ENCODE assay signal across 21 cellular contexts in genomic region chr17:43549496-43549895, GRCh38. TPM values are rescaled to one million over a fixed set of nuclear protein-coding genes. Genes with fewer than 3 reads are reported as not detected.
DNase-seq lines count a peak whose midpoint lies in the region; ATAC-seq and TF ChIP-seq lines count a peak whose summit lies in the region.
"Had no signal": no experiment of that assay in that cellular context is flagged by ENCODE, and none has a peak within 500 bp of the region (broad histone marks: within the 10 kb centered on the region; RNA-seq: fewer than 3 reads in every experiment).

No MANE protein-coding gene starts in this region.

- no peak overlapping the region for H3K23ac ChIP-seq in mesenchymal stem cell (ENCODE audit: low read length in 2 of 2)

- no peak overlapping the region for H3K27ac Mint-ChIP-seq in CD4-positive, alpha-beta T cell
- H3K27ac Mint-ChIP-seq: HFFc6 had no signal

- H2BK5ac ChIP-seq in mesenchymal stem cell (ENCODE audit: low read depth, low read length, poor library complexity, severe bottlenecking): no peak overlapping the region

- no peak for ATAC-seq in CD4-positive, alpha-beta T cell (ENCODE audit: poor library complexity)
- ATAC-seq in GM19351 (IDR thresholded peaks at IDR 0.05; ENCODE audit: unreplicated experiment): no peak
- ATAC-seq in SK-N-SH treated with all-trans-retinoic acid at 6 μM for 48 hours: no peak

- no peak overlapping the region for H3K9ac ChIP-seq in mesenchymal stem cell (ENCODE audit: low read length)
- H3K9ac ChIP-seq: KMS-11 had no signal

- no peaks in the 10 kb centered on the region for H3K9me3 Mint-ChIP-seq in CD4-positive, alpha-beta T cell
- H3K9me3 Mint-ChIP-seq: HFFc6 had no signal

- H3K27me3 Mint-ChIP-seq in CD4-positive, alpha-beta T cell: peaks cover 70% of the 10 kb centered on the region

- H3K27ac ChIP-seq in CD4-positive, alpha-beta T cell (ENCODE audit: low read depth, low read length): no peak overlapping the region
- no peak overlapping the region for H3K27ac ChIP-seq in mesenchymal stem cell (ENCODE audit: low read length, poor library complexity, severe bottlenecking)
- H3K27ac ChIP-seq in brain microvascular endothelial cell: no peak overlapping the region
- H3K27ac ChIP-seq: C4-2B, KMS-11, SJCRH30 had no signal

- no peak overlapping the region for H2BK120ac ChIP-seq in mesenchymal stem cell (ENCODE audit: low read depth, low read length)

- WGBS in mesenchymal stem cell: 89% methylated on average over 5 of the region's 5 CpGs

- no peak overlapping the region for H2BK12ac ChIP-seq in mesenchymal stem cell (ENCODE audit: low read length in 2 of 2)

- no peak for TF ChIP-seq CTCF in CD4-positive, alpha-beta T cell (IDR thresholded peaks at IDR 0.05)
- TF ChIP-seq CTCF in epithelial cell of esophagus (IDR thresholded peaks at IDR 0.05; ENCODE audit: insufficient read depth, low read depth, low read length, missing control alignments) (no peak), brain microvascular endothelial cell (IDR thresholded peaks at IDR 0.05; ENCODE audit: low read depth, low read length, missing control alignments) (no peak)

- H3K27me3 ChIP-seq in CD4-positive, alpha-beta T cell (ENCODE audit: control insufficient read depth, insufficient read depth, low read length): peaks cover 64% of the 10 kb centered on the region
- peaks cover 0 to 9% of the 10 kb centered on the region in 2 experiments for H3K27me3 ChIP-seq in mesenchymal stem cell (ENCODE audit: control insufficient read depth in 1 of 2, insufficient read depth in 1 of 2, low read length in 2 of 2)
- no peaks in the 10 kb centered on the region for H3K27me3 ChIP-seq in brain microvascular endothelial cell (replicated peaks)
- H3K27me3 ChIP-seq: SJCRH30 had no signal

- H3K4me3 ChIP-seq in epithelial cell of esophagus (ENCODE audit: low read length) (no peak overlapping the region), mesenchymal stem cell (ENCODE audit: insufficient read depth in 1 of 2, low read depth in 1 of 2, low read length in 2 of 2) (no peak overlapping the region), brain microvascular endothelial cell (ENCODE audit: low read depth, low read length) (no peak overlapping the region)
- H3K4me3 ChIP-seq: SJCRH30 had no signal

- no peaks in the 10 kb centered on the region for H3K9me3 ChIP-seq in CD4-positive, alpha-beta T cell (ENCODE audit: control insufficient read depth, low read length)
- H3K9me3 ChIP-seq in mesenchymal stem cell (ENCODE audit: control insufficient read depth, low read length): no peaks in the 10 kb centered on the region
- H3K9me3 ChIP-seq: SJCRH30 had no signal

- in situ Hi-C loops in brain microvascular endothelial cell (cut with HindIII; ENCODE audit: low pct_ligation_motif_present, low sequenced_read_pairs): no loop called here

- H3K79me1 ChIP-seq in mesenchymal stem cell (replicated peaks; ENCODE audit: low read length, poor library complexity, severe bottlenecking): no peaks in the 10 kb centered on the region

- no peak overlapping the region for H3K4me2 ChIP-seq in mesenchymal stem cell (ENCODE audit: low read length, poor library complexity, severe bottlenecking)
- H3K4me2 ChIP-seq: KMS-11 had no signal

- no peak overlapping the region for H3K14ac ChIP-seq in mesenchymal stem cell (ENCODE audit: low read length in 2 of 2)

- CTCF ChIA-PET in CD4-positive, alpha-beta T cell (lab: Charles Lee): interaction anchor here (1.5 kb wide), 1 partner anchor 66 kb away, joined by 3 read pairs; the partner anchor contains the start of gene DHX8

- H2AFZ ChIP-seq in mesenchymal stem cell (ENCODE audit: low read depth, low read length): no peak overlapping the region

- H3K18ac ChIP-seq in mesenchymal stem cell (ENCODE audit: low read depth in 1 of 2, low read length in 2 of 2): no peak overlapping the region

- peak overlapping the region; percentile 0 for H3K4me3 Mint-ChIP-seq in CD4-positive, alpha-beta T cell
- H3K4me3 Mint-ChIP-seq: HFFc6 had no signal

- H3K4ac ChIP-seq in mesenchymal stem cell (ENCODE audit: low read depth in 1 of 2, low read length in 2 of 2): no peak overlapping the region

- H3K36me3 ChIP-seq in mesenchymal stem cell (ENCODE audit: control insufficient read depth in 1 of 2, insufficient read depth in 2 of 2, low read depth in 1 of 2, low read length in 2 of 2): no peaks in the 10 kb centered on the region
- H3K36me3 ChIP-seq in brain microvascular endothelial cell (replicated peaks): no peaks in the 10 kb centered on the region
- H3K36me3 ChIP-seq: SJCRH30 had no signal

- H4K8ac ChIP-seq in mesenchymal stem cell (ENCODE audit: low read length): no peak overlapping the region

- intact Hi-C loops in CD4-positive, alpha-beta T cell (cut with DNase I, micrococcal nuclease): no loop called here

- peaks cover 6% of the 10 kb centered on the region for H3K36me3 Mint-ChIP-seq in CD4-positive, alpha-beta T cell (ENCODE audit: low read depth)

- no peak for DNase-seq in CD4-positive, alpha-beta T cell
- DNase-seq in NCI-H526 (lab: John Stamatoyannopoulos, UW) (peak; percentile 89 to 91), epithelial cell of esophagus (ENCODE audit: low read depth) (peak; percentile 79), mesenchymal stem cell (no peak), brain microvascular endothelial cell (no peak)
- no peak for DNase-seq in stimulated activated naive CD4-positive, alpha-beta T cell treated with Interleukin-2 at 50 U/mL for 16 hours (lab: John Stamatoyannopoulos, UW)
- DNase-seq: DMS53, GDM1, HFFc6, IMR-90, NCI-H1694, NCI-H2081, NCI-H2171, NCI-H345, NCI-H524, OCI-M1, SJCRH30 had no signal

- no peak overlapping the region for H2AK5ac ChIP-seq in mesenchymal stem cell (ENCODE audit: low read length, severe bottlenecking)

- H3K4me1 Mint-ChIP-seq in CD4-positive, alpha-beta T cell (ENCODE audit: low read depth): peaks cover 24% of the 10 kb centered on the region

- POLR2A ChIA-PET in CD4-positive, alpha-beta T cell (lab: Charles Lee): no interaction called here

- peak overlapping the region; percentile 56 for H4K91ac ChIP-seq in mesenchymal stem cell (ENCODE audit: low read length)

- H2BK15ac ChIP-seq in mesenchymal stem cell (ENCODE audit: low read depth, poor library complexity, severe bottlenecking): no peak overlapping the region

- H3K4me1 ChIP-seq in mesenchymal stem cell (ENCODE audit: control insufficient read depth, insufficient read depth, low read depth, low read length): peaks cover 18% of the 10 kb centered on the region

TF ChIP-seq in SK-N-SH treated with all-trans-retinoic acid at 6 μM for 48 hours, 23 proteins besides CTCF, POLR2A, EP300 and RAD21:
- TF ChIP-seq PATZ1 (CRISPR knock-in tag; IDR thresholded peaks at IDR 0.05; ENCODE audit: borderline replicate concordance) (no peak), ZNF8 (CRISPR knock-in tag; IDR thresholded peaks at IDR 0.05) (no peak), ISL1 (CRISPR knock-in tag; IDR thresholded peaks at IDR 0.05) (no peak), ZC3H10 (CRISPR knock-in tag; IDR thresholded peaks at IDR 0.05) (no peak), OSR1 (CRISPR knock-in tag; IDR thresholded peaks at IDR 0.05) (no peak), CSRNP3 (CRISPR knock-in tag; IDR thresholded peaks at IDR 0.05) (no peak), BACH2 (CRISPR knock-in tag; IDR thresholded peaks at IDR 0.05; ENCODE audit: borderline replicate concordance) (no peak), GLIS3 (CRISPR knock-in tag; IDR thresholded peaks at IDR 0.05) (no peak), PPARA (CRISPR knock-in tag; IDR thresholded peaks at IDR 0.05; ENCODE audit: borderline replicate concordance) (no peak), ESRRG (CRISPR knock-in tag; IDR thresholded peaks at IDR 0.05) (no peak), POU6F1 (CRISPR knock-in tag; IDR thresholded peaks at IDR 0.05; ENCODE audit: borderline replicate concordance, low read depth) (no peak)

RNA-seq across cellular contexts. Expression of gene ETV4, which starts 3.4 kb away (rescaled TPM):
- total RNA-seq in CD4-positive, alpha-beta T cell: not detected
- polyA plus RNA-seq in mesenchymal stem cell (2013, experiment 1 of 2): 25.3 TPM
- 24.1 TPM for polyA plus RNA-seq in mesenchymal stem cell (2013, experiment 2 of 2)

Comparison
In these comparisons a context has a peak if more than half of its experiments do, and no peak if none do; other contexts are left out.
1. DNase-seq: peak in NCI-H526 (2 of 2) and epithelial cell of esophagus (single experiment); none in CD4-positive, alpha-beta T cell (0 of 10), mesenchymal stem cell (single experiment), stimulated activated naive CD4-positive, alpha-beta T cell treated with Interleukin-2 at 50 U/mL for 16 hours (single experiment) and brain microvascular endothelial cell (single experiment).